In the genomic region with DNA sequence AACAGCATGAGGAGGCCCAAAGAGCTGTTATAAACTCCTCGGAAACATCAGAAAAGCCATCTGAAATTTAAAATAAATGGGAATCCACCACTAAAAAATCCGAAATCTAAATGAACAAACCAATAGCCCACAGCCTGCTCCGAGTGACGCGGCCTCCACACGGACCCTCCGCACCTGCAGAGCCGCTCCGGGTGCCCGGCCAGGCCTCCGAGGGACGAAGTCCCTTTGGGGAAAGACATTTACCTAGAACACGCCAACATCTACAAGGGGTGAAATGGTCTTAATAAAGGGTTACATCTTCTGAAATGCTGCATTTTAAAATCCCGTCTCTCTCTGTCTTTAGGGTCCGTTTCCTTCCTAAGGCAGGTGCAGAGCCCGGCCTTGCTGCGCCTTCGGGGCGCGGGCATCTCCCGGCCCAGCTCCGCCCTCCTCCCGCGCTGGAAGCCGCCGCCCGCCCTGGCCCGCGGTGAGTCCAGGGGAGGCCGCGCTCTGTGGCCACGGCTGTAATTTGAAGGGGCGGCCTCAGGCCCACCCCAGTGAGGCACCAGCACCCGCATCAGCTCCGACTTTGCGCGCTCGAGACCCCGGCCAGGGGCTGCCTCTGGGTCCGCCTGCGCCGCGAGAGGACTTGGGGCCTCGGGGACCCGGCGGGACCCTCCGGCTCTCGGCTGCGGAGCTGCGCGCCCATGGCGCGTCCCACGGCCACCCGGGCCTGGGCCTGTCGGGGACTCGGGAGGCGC, we compare ENCODE assay signal across 15 cellular contexts.
"Had no signal": no experiment of that assay in that cellular context is flagged by ENCODE, and none has a peak within 500 bp of the region (broad histone marks: within the 10 kb centered on the region; RNA-seq: fewer than 3 reads in every experiment).

No MANE protein-coding gene starts in this region.

- H3K4me1 Mint-ChIP-seq: activated T-helper 17 cell treated with anti-CD3 and anti-CD28 coated beads, Interleukin-2, amount 50 U/mL, for 72 hours had no signal

- H3K9me3 ChIP-seq: pancreas, thyroid gland had no signal

- H3K9me3 Mint-ChIP-seq: activated T-helper 17 cell treated with anti-CD3 and anti-CD28 coated beads, Interleukin-2, amount 50 U/mL, for 72 hours had no signal

- H3K27ac Mint-ChIP-seq: activated CD4-positive, alpha-beta T cell treated with anti-CD3 and anti-CD28 coated beads for 36 hours; activated CD8-positive, alpha-beta T cell treated with anti-CD3 and anti-CD28 coated beads for 36 hours; activated naive CD4-positive, alpha-beta T cell treated with anti-CD3 and anti-CD28 coated beads for 36 hours; activated T-helper 17 cell treated with anti-CD3 and anti-CD28 coated beads, Interleukin-2, amount 50 U/mL, for 72 hours; nephron had no signal

- DNase-seq: activated CD4-positive, alpha-beta T cell treated with anti-CD3 and anti-CD28 coated beads for 36 hours; activated CD8-positive, alpha-beta T cell treated with anti-CD3 and anti-CD28 coated beads for 36 hours; activated naive CD4-positive, alpha-beta T cell treated with anti-CD3 and anti-CD28 coated beads for 36 hours; activated T-cell treated with anti-CD3 and anti-CD28 coated beads for 4 hours; central memory CD4-positive, alpha-beta T cell; effector memory CD4-positive, alpha-beta T cell; hippocampal formation; left colon; T1000; thyroid gland had no signal

- ATAC-seq: activated CD4-positive, alpha-beta T cell treated with anti-CD3 and anti-CD28 coated beads for 36 hours; activated CD8-positive, alpha-beta T cell treated with anti-CD3 and anti-CD28 coated beads for 36 hours; activated T-helper 17 cell treated with anti-CD3 and anti-CD28 coated beads, Interleukin-2, amount 50 U/mL, for 72 hours; left colon; pancreas had no signal

- H3K4me3 ChIP-seq: coronary artery, pancreas, skin epidermis, thyroid gland had no signal

- H3K4me1 ChIP-seq: pancreas, thyroid gland had no signal

- H3K4me3 Mint-ChIP-seq: activated CD4-positive, alpha-beta T cell treated with anti-CD3 and anti-CD28 coated beads for 36 hours; activated CD8-positive, alpha-beta T cell treated with anti-CD3 and anti-CD28 coated beads for 36 hours; activated naive CD4-positive, alpha-beta T cell treated with anti-CD3 and anti-CD28 coated beads for 36 hours; activated T-helper 17 cell treated with anti-CD3 and anti-CD28 coated beads, Interleukin-2, amount 50 U/mL, for 72 hours; nephron had no signal

- H3K27ac ChIP-seq: coronary artery, pancreas, skin epidermis, thyroid gland had no signal

- H3K36me3 ChIP-seq: pancreas, thyroid gland had no signal
